11 cellular contexts compared by ENCODE assay signal in the genomic region with DNA sequence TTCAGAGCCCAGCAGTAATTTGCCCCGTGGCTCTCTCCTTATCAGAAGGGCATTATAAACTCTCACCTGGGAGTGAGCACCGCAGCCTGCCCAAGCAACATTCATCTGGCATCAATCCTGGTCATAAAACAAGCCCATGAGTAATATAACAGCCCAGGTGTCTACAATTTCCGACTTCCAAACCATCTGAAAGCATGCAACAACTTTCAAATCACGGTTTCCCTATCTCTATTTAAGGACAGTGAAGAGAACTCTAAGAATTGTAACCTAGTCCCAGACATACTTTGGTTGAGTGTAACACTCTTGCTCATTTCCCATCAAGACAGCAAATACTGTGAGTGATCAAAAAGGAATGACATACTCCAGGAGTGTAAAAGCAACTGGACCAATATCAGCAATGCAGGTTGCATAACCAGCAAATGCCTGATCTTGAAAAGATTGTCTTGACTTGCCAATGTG.
DNase-seq lines count a peak whose midpoint lies in the region; TF ChIP-seq lines count a peak whose summit lies in the region.
"Had no signal": no experiment of that assay in that cellular context is flagged by ENCODE, and none has a peak within 500 bp of the region (broad histone marks: within the 10 kb centered on the region; RNA-seq: fewer than 3 reads in every experiment).

No MANE protein-coding gene starts in this region.

- DNase-seq in NCI-H1417 (lab: John Stamatoyannopoulos, UW) (peak in 2 of 3 experiments; percentile 3 to 30), NCI-H1417 treated with DMSO at 0.1 percent for 48 hours (lab: John Stamatoyannopoulos, UW) (no peak), SK-N-SH (no peak), fibroblast of the conjunctiva (ENCODE audit: low read depth) (peak; percentile 22), transverse colon (peak; percentile 75), NCI-H1436 (lab: John Stamatoyannopoulos, UW) (no peak), OCI-M1 (lab: John Stamatoyannopoulos, UW) (no peak), NCI-H774 (lab: John Stamatoyannopoulos, UW) (no peak)
- DNase-seq: ACHN; activated T-cell treated with anti-CD3 and anti-CD28 coated beads, Interleukin-2, amount 50 U/mL, for 48 hours; stimulated activated CD4-positive, alpha-beta T cell treated with anti-CD3 and anti-CD28 coated beads, Interleukin-4, amount 100 ng/mL, for 4 hours had no signal

- no peaks in the 10 kb centered on the region for H3K27me3 ChIP-seq in SK-N-SH (ENCODE audit: insufficient read depth)
- no peaks in the 10 kb centered on the region for H3K27me3 ChIP-seq in transverse colon

- POLR2A ChIA-PET in SK-N-SH (lab: Yijun Ruan, JAX): no interaction called here

- no peaks in the 10 kb centered on the region for H3K9me2 ChIP-seq in SK-N-SH

- intact Hi-C loops in transverse colon (cut with DNase I; ENCODE audit: low total_unique reads): no loop called here

- in situ Hi-C loops in transverse colon (cut with MboI; ENCODE audit: low pct_ligation_motif_present in 1 of 4, low pct_unique_long_range_greater_than_20kb in 1 of 4, low sequenced_read_pairs in 3 of 4): loop anchor here in 1 of 4 donors (25.0 kb wide), 1 partner anchor 96 kb away; no protein-coding TSS in a partner anchor

- H3K79me2 ChIP-seq in SK-N-SH (ENCODE audit: insufficient read depth): no peaks in the 10 kb centered on the region

- no peaks in the 10 kb centered on the region for H3K9me3 ChIP-seq in SK-N-SH
- H3K9me3 ChIP-seq in transverse colon: no peaks in the 10 kb centered on the region

- H3K9ac ChIP-seq in SK-N-SH: peak overlapping the region; percentile 8; the same call in 1 of the 2 replicates

- H3K27ac ChIP-seq in SK-N-SH (ENCODE audit: low read depth in 2 of 2, low read length in 1 of 2) (peak overlapping the region; percentile 64 to 85), transverse colon (peak overlapping the region; percentile 54 to 78 (median 74))

- H3F3A ChIP-seq in SK-N-SH (replicated peaks; ENCODE audit: insufficient read depth): peaks cover 31% of the 10 kb centered on the region

- H3K36me3 ChIP-seq in SK-N-SH (replicated peaks in 1 of 2; ENCODE audit: control insufficient read depth in 1 of 2, insufficient read depth in 2 of 2, low read length in 1 of 2) (no peaks in the 10 kb centered on the region), transverse colon (no peaks in the 10 kb centered on the region)

- H3K4me1 ChIP-seq in SK-N-SH (ENCODE audit: control insufficient read depth in 1 of 2, insufficient read depth in 2 of 2, low read depth in 1 of 2, low read length in 1 of 2): peaks cover 11 to 33% of the 10 kb centered on the region in 2 experiments
- peaks cover 8 to 32% (median 17%) of the 10 kb centered on the region in 4 donors for H3K4me1 ChIP-seq in transverse colon

- 0 out of 2 replicates have a peak, but pooled peaks have one; percentile 6 for TF ChIP-seq CTCF in SK-N-SH (IDR thresholded peaks at IDR 0.05)
- no peak for TF ChIP-seq CTCF in transverse colon (IDR thresholded peaks at IDR 0.05)

- no peak for TF ChIP-seq POLR2A in transverse colon (IDR thresholded peaks at IDR 0.05)

- H4K20me1 ChIP-seq in SK-N-SH (ENCODE audit: insufficient read depth): no peaks in the 10 kb centered on the region

- CTCF ChIA-PET in SK-N-SH (lab: Yijun Ruan, JAX): no interaction called here

- H3K4me3 ChIP-seq in SK-N-SH (ENCODE audit: low read depth in 2 of 2, low read length in 1 of 2) (peak overlapping the region in 1 of 2 experiments; percentile 1; a peak in 1 of 4 replicates), transverse colon (no peak overlapping the region)

- peak; percentile 10; the same call in 1 of the 2 replicates for TF ChIP-seq RAD21 in SK-N-SH (IDR thresholded peaks at IDR 0.05; ENCODE audit: low read length)

- TF ChIP-seq EP300 in SK-N-SH (IDR thresholded peaks at IDR 0.05; ENCODE audit: borderline replicate concordance in 1 of 2, low read depth in 1 of 2, low read length in 1 of 2) (peak; percentile 67 to 99), transverse colon (IDR thresholded peaks at IDR 0.05; ENCODE audit: low read depth) (no peak)

- H3K4me2 ChIP-seq in SK-N-SH: peak overlapping the region; percentile 68

- peak overlapping the region; percentile 32; the same call in 1 of the 2 replicates for H2AFZ ChIP-seq in SK-N-SH (ENCODE audit: low read depth)

- 18% methylated on average over 4 of the region's 4 CpGs for WGBS in SK-N-SH (ENCODE audit: low lambda C conversion rate)
- WGBS in transverse colon (ENCODE audit: low coverage in 1 of 2), 2 donors: 12 to 38% methylated on average over 3 to 4 of the region's 4 CpGs

TF ChIP-seq in SK-N-SH, 30 proteins besides CTCF, POLR2A, EP300 and RAD21 (continues in another document):
- TF ChIP-seq YY1 (IDR thresholded peaks at IDR 0.05; ENCODE audit: low read depth) (no peak), FOXM1 (IDR thresholded peaks at IDR 0.05; ENCODE audit: low read depth) (peak; percentile 87), JUND (IDR thresholded peaks at IDR 0.05) (peak; percentile 97), REST (IDR thresholded peaks at IDR 0.05; ENCODE audit: low read depth, low read length) (peak; percentile 29; the same call in 1 of the 2 replicates), MEF2A (IDR thresholded peaks at IDR 0.05; ENCODE audit: borderline replicate concordance, low read depth) (peak; percentile 81), FOSL2 (IDR thresholded peaks at IDR 0.05; ENCODE audit: borderline replicate concordance, low read depth) (peak; percentile 95), POLR2AphosphoS5 (IDR thresholded peaks at IDR 0.05; ENCODE audit: low read depth, low read length) (peak; percentile 82), GATA2 (CRISPR knock-in tag; IDR thresholded peaks at IDR 0.05) (no peak), RXRA (IDR thresholded peaks at IDR 0.05; ENCODE audit: borderline replicate concordance, low read depth) (peak; percentile 85), SIN3A (IDR thresholded peaks at IDR 0.05; ENCODE audit: borderline replicate concordance, low read depth, low read length) (no peak), RCOR1 (IDR thresholded peaks at IDR 0.05; ENCODE audit: low read length) (no peak), NFIC (IDR thresholded peaks at IDR 0.05; ENCODE audit: borderline replicate concordance) (peak; percentile 89), TEAD4 (IDR thresholded peaks at IDR 0.05; ENCODE audit: borderline replicate concordance, insufficient read depth) (peak; percentile 96), USF2 (IDR thresholded peaks at IDR 0.05; ENCODE audit: borderline replicate concordance, low read depth, low read length) (no peak), FOXJ3 (CRISPR knock-in tag; IDR thresholded peaks at IDR 0.05) (no peak), MXI1 (IDR thresholded peaks at IDR 0.05; ENCODE audit: low read depth, low read length) (no peak), RFX5 (IDR thresholded peaks at IDR 0.05; ENCODE audit: low read length) (no peak), NRF1 (IDR thresholded peaks at IDR 0.05; ENCODE audit: low read depth, low read length) (no peak), GABPA (IDR thresholded peaks at IDR 0.05; ENCODE audit: low read depth) (no peak), ELF1 (IDR thresholded peaks at IDR 0.05) (no peak)
- TF ChIP-seq, protein P1, sequence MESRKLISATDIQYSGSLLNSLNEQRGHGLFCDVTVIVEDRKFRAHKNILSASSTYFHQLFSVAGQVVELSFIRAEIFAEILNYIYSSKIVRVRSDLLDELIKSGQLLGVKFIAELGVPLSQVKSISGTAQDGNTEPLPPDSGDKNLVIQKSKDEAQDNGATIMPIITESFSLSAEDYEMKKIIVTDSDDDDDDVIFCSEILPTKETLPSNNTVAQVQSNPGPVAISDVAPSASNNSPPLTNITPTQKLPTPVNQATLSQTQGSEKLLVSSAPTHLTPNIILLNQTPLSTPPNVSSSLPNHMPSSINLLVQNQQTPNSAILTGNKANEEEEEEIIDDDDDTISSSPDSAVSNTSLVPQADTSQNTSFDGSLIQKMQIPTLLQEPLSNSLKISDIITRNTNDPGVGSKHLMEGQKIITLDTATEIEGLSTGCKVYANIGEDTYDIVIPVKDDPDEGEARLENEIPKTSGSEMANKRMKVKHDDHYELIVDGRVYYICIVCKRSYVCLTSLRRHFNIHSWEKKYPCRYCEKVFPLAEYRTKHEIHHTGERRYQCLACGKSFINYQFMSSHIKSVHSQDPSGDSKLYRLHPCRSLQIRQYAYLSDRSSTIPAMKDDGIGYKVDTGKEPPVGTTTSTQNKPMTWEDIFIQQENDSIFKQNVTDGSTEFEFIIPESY (IDR thresholded peaks at IDR 0.05; ENCODE audit: borderline replicate concordance, low read depth): peak; percentile 81; the same call in 1 of the 2 replicates

Comparison
In these comparisons a context has a peak if more than half of its experiments do, and no peak if none do; other contexts are left out.
1. DNase-seq: peak in NCI-H1417 (2 of 3), fibroblast of the conjunctiva (single experiment) and transverse colon (single experiment); none in NCI-H1417 treated with DMSO at 0.1 percent for 48 hours (single experiment), SK-N-SH (single experiment), NCI-H1436 (single experiment), OCI-M1 (single experiment) and NCI-H774 (single experiment).